Comparison of ENCODE assay signal across 9 cellular contexts in the genomic region with DNA sequence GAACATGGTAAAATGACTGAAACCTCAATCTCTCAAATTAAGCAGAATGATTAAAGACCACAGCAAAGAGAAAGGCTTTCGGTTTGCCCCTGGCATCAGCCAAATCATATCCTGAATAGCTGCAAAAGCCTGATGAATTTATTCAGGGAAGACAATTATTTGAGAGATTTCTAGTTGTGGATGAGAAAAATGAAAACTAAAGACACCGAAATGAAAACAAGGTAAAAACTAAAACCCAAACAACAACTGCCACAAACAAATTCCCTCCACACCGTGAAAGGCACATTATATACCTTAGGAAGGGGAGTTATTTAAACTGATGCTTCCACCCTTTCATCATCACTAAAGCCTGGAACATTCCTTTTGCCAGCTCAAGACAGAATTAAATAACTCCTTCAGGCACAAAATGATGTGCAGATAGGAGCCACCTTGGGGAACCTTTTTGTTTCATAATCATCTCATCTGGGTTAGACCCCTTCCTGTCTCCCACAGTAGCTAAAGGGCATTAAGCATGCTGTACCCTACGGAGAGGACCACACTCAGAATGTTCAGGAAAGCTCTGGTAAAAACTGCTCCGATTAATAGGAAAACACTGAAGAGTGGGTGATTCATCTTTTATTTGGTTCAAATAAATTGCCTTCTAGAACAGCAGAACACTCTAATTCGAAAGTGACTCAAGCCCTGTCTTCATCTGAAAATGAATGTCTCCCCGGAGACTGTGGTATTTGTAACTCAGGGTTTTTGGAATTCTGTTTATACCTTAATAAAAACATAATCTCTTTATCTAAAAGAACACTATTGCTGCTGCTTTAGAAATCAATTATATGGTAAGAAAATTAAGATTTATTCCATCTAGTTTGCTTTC. TPM values are rescaled to one million over a fixed set of nuclear protein-coding genes. Genes with fewer than 3 reads are reported as not detected.
A peak's percentile ranks its signal among the peaks of the same experiment; 100 is the strongest.
DNase-seq lines count a peak whose midpoint lies in the region; ATAC-seq, FAIRE-seq and TF ChIP-seq lines count a peak whose summit lies in the region.
"Had no signal": no experiment of that assay in that cellular context is flagged by ENCODE, and none has a peak within 500 bp of the region (broad histone marks: within the 10 kb centered on the region; RNA-seq: fewer than 3 reads in every experiment).

No MANE protein-coding gene starts in this region.

- peak overlapping the region; percentile 88 for H3K27ac Mint-ChIP-seq in activated naive CD8-positive, alpha-beta T cell treated with anti-CD3 and anti-CD28 coated beads, Interleukin-2, amount 50 U/mL, for 24 hours

- H3K27ac ChIP-seq in A673 (ENCODE audit: low read depth, low read length, poor library complexity, severe bottlenecking) (no peak overlapping the region), right lobe of liver (no peak overlapping the region), WERI-Rb-1 (no peak overlapping the region), prostate gland (no peak overlapping the region)

- WGBS in right lobe of liver (ENCODE audit: insufficient coverage, low coverage, low lambda C conversion rate, missing lambda C conversion rate), result 55% methylated on average over 7 of the region's 7 CpGs
- WGBS in prostate gland, result 59% methylated on average over 7 of the region's 7 CpGs

- TF ChIP-seq POLR2A in H54 (IDR thresholded peaks at IDR 0.05; ENCODE audit: low read depth, low read length) (no peak), right lobe of liver (IDR thresholded peaks at IDR 0.05) (no peak), prostate gland (IDR thresholded peaks at IDR 0.05) (no peak)

- H3K4me1 ChIP-seq in A673 (ENCODE audit: insufficient read depth, low read length, poor library complexity, severe bottlenecking), result no peaks in the 10 kb centered on the region
- no peaks in the 10 kb centered on the region for H3K4me1 ChIP-seq in right lobe of liver
- no peaks in the 10 kb centered on the region for H3K4me1 ChIP-seq in prostate gland (replicated peaks)

- H3K36me3 ChIP-seq in A673 (ENCODE audit: insufficient read depth, low read length, poor library complexity, severe bottlenecking) (no peaks in the 10 kb centered on the region), right lobe of liver (no peaks in the 10 kb centered on the region), WERI-Rb-1 (no peaks in the 10 kb centered on the region), prostate gland (no peaks in the 10 kb centered on the region)

- no peaks in the 10 kb centered on the region for H3K9me3 ChIP-seq in A673 (ENCODE audit: low read depth, low read length, poor library complexity, severe bottlenecking)
- H3K9me3 ChIP-seq in right lobe of liver, result no peaks in the 10 kb centered on the region
- H3K9me3 ChIP-seq in WERI-Rb-1 (ENCODE audit: severe bottlenecking), result no peaks in the 10 kb centered on the region
- H3K9me3 ChIP-seq in prostate gland, result no peaks in the 10 kb centered on the region

- H3K36me3 Mint-ChIP-seq in activated naive CD8-positive, alpha-beta T cell treated with anti-CD3 and anti-CD28 coated beads, Interleukin-2, amount 50 U/mL, for 24 hours (ENCODE audit: low read depth), result peaks cover 7% of the 10 kb centered on the region

- no peaks in the 10 kb centered on the region for H3K27me3 Mint-ChIP-seq in activated naive CD8-positive, alpha-beta T cell treated with anti-CD3 and anti-CD28 coated beads, Interleukin-2, amount 50 U/mL, for 24 hours

- H3K9me3 Mint-ChIP-seq in activated naive CD8-positive, alpha-beta T cell treated with anti-CD3 and anti-CD28 coated beads, Interleukin-2, amount 50 U/mL, for 24 hours, result no peaks in the 10 kb centered on the region

- H3K4me3 ChIP-seq in A673 (ENCODE audit: low read depth, low read length, poor library complexity, severe bottlenecking) (peak overlapping the region; percentile 43), right lobe of liver (peak overlapping the region in 2 of 3 donors; percentile 41 to 55), WERI-Rb-1 (ENCODE audit: low read depth, low read length) (no peak overlapping the region), prostate gland (peak overlapping the region in 1 of 2 donors; percentile 31)

- peaks cover 40% of the 10 kb centered on the region for H3K4me1 Mint-ChIP-seq in activated naive CD8-positive, alpha-beta T cell treated with anti-CD3 and anti-CD28 coated beads, Interleukin-2, amount 50 U/mL, for 24 hours

- TF ChIP-seq CTCF in A673 (conservative IDR thresholded peaks at IDR 0.05; ENCODE audit: low read depth, low read length) (no peak), right lobe of liver (IDR thresholded peaks at IDR 0.05) (no peak), WERI-Rb-1 (IDR thresholded peaks at IDR 0.05; ENCODE audit: low read depth, low read length) (no peak), prostate gland (IDR thresholded peaks at IDR 0.05) (no peak)

- no TSS peak for BruUV-seq in A673 (replicated peaks; lab: Mats Ljungman, UMichigan)

- peak overlapping the region; percentile 80 for H3K4me3 Mint-ChIP-seq in activated naive CD8-positive, alpha-beta T cell treated with anti-CD3 and anti-CD28 coated beads, Interleukin-2, amount 50 U/mL, for 24 hours

- CTCF ChIA-PET in A673 (lab: Charles Lee), result no interaction called here

- ATAC-seq in activated naive CD8-positive, alpha-beta T cell treated with anti-CD3 and anti-CD28 coated beads, Interleukin-2, amount 50 U/mL, for 24 hours, result no peak
- ATAC-seq in right lobe of liver, result no peak

- FAIRE-seq in H54 (lab: Jason Lieb, UNC), result no peak
- FAIRE-seq: colon had no signal

- H3K27me3 ChIP-seq in A673 (replicated peaks; ENCODE audit: insufficient read depth, low read depth, low read length, poor library complexity) (no peaks in the 10 kb centered on the region), right lobe of liver (no peaks in the 10 kb centered on the region), WERI-Rb-1 (ENCODE audit: insufficient read depth, low read depth, severe bottlenecking) (peaks cover 47% of the 10 kb centered on the region), prostate gland (replicated peaks; ENCODE audit: insufficient read depth) (no peaks in the 10 kb centered on the region)

- intact Hi-C loops in A673 (cut with micrococcal nuclease; ENCODE audit: unreplicated experiment), result loop anchor here (2.0 to 10.0 kb wide), 3 partner anchors 209 to 617 kb away; a partner anchor contains a TSS
- intact Hi-C loops in right lobe of liver (cut with DNase I), result no loop called here
- intact Hi-C loops in prostate gland (cut with DNase I), result loop anchor here (5.0 to 10.0 kb wide), 5 partner anchors 210 to 977 kb away; a partner anchor contains a TSS

- POLR2A ChIA-PET in A673 (lab: Charles Lee; ENCODE audit: low non-redundant PET), result no interaction called here

- DNase-seq in A673 (ENCODE audit: low spot score), result peak; percentile 18
- DNase-seq in H54 (ENCODE audit: insufficient read length, low spot score), result peak; percentile 54
- DNase-seq in activated naive CD8-positive, alpha-beta T cell treated with anti-CD3 and anti-CD28 coated beads, Interleukin-2, amount 50 U/mL, for 24 hours, result no peak
- DNase-seq in right lobe of liver, result no peak
- no peak for DNase-seq in WERI-Rb-1
- DNase-seq in stimulated activated naive CD4-positive, alpha-beta T cell (lab: John Stamatoyannopoulos, UW), result no peak
- DNase-seq in stimulated activated CD4-positive, alpha-beta T cell treated with anti-CD3 and anti-CD28 coated beads, Interleukin-4, amount 100 ng/mL, for 1 hour, result no peak
- DNase-seq in prostate gland (ENCODE audit: low spot score), result no peak

RNA-seq across cellular contexts. Expression of a gene that starts 9.1 kb away (rescaled TPM):
- not detected in 2 replicates for total RNA-seq in A673 (2021)
- total RNA-seq in right lobe of liver, result not detected
- total RNA-seq in prostate gland, result under 1 TPM in 1 of 2 donors, not detected in 1; 0.80 TPM

Comparison
In these comparisons a context has a peak if more than half of its experiments do, and no peak if none do; other contexts are left out.
1. DNase-seq: peak in A673 (single experiment) and H54 (single experiment); none in activated naive CD8-positive, alpha-beta T cell treated with anti-CD3 and anti-CD28 coated beads, Interleukin-2, amount 50 U/mL, for 24 hours (single experiment), right lobe of liver (0 of 3), WERI-Rb-1 (single experiment), stimulated activated naive CD4-positive, alpha-beta T cell (0 of 6), stimulated activated CD4-positive, alpha-beta T cell treated with anti-CD3 and anti-CD28 coated beads, Interleukin-4, amount 100 ng/mL, for 1 hour (single experiment) and prostate gland (single experiment).
2. intact Hi-C loops: an anchor here in A673 (2.0 to 10.0 kb wide) and prostate gland (5.0 to 10.0 kb wide); none called in right lobe of liver.